In genomic region chr15:43746245-43746902, GRCh38 we compare ENCODE assay signal across 8 cellular contexts. TPM values are rescaled to one million over a fixed set of nuclear protein-coding genes. Genes with fewer than 3 reads are reported as not detected.
DNase-seq lines count a peak whose midpoint lies in the region; ATAC-seq and TF ChIP-seq lines count a peak whose summit lies in the region.
"Not testable (repeated sequence)": the region's sequence is repeated elsewhere in the genome, so short reads cannot be mapped to it uniquely, and the experiment has no call there.

Gene PDIA3, plus strand, starts transcription at chr15:43746438. Its CDS starts 102 bp downstream, at chr15:43746540.

- not testable (repeated sequence) for H3K9me3 ChIP-seq in Caco-2; OCI-LY1 (ENCODE audit: low read length)

- intact Hi-C loops in Caco-2 (cut with micrococcal nuclease; ENCODE audit: unreplicated experiment) = not testable (repeated sequence)

- H3K36me3 Mint-ChIP-seq in Caco-2 (ENCODE audit: insufficient read depth, unreplicated experiment) = peaks cover 25% of the 10 kb centered on the region

- H3K79me2 ChIP-seq in OCI-LY1 (ENCODE audit: insufficient read depth, low read length) = peaks cover 48% of the 10 kb centered on the region

- not testable (repeated sequence) for BruUV-seq in Caco-2 (replicated peaks; lab: Mats Ljungman, UMichigan)

- H3K9me2 ChIP-seq in OCI-LY1 (ENCODE audit: low read depth, low read length) = not testable (repeated sequence)

- not testable (repeated sequence) for H3K4me1 ChIP-seq in Caco-2
- peaks cover 63% of the 10 kb centered on the region for H3K4me1 ChIP-seq in OCI-LY1 (ENCODE audit: insufficient read depth, low read length, severe bottlenecking)

- H3F3A ChIP-seq in OCI-LY1 (ENCODE audit: insufficient read depth, low read length) = not testable (repeated sequence)

- H3K9me3 Mint-ChIP-seq in Caco-2 (ENCODE audit: unreplicated experiment) = not testable (repeated sequence)

- DNase-seq in Caco-2 (peak; percentile 93 to 96), HUDEP-2 (lab: John Stamatoyannopoulos, UW; ENCODE audit: unreplicated experiment in 76 of 76) (peak in 74 of 76 experiments; percentile 30 to 92 (median 79)), mesenteric fat pad (ENCODE audit: low spot score) (peak; percentile 98)
- peak; percentile 95 for DNase-seq in activated CD8-positive, alpha-beta memory T cell treated with anti-CD3 and anti-CD28 coated beads, Interleukin-2, amount 50 U/mL, for 48 hours
- DNase-seq in stimulated activated CD8-positive, alpha-beta memory T cell treated with anti-CD3 and anti-CD28 coated beads, Interleukin-12 subunit alpha, Interleukin-12 subunit beta, amount 100 ng/mL, for 4 hours (ENCODE audit: low read depth) = peak; percentile 86

- peak within 1 kb of the TSS; percentile 94 for H3K27ac Mint-ChIP-seq in Caco-2 (ENCODE audit: unreplicated experiment)

- H3K4me3 ChIP-seq in Caco-2 (ENCODE audit: low read depth, low read length) (peak within 1 kb of the TSS; percentile 94), OCI-LY1 (ENCODE audit: low read depth, low read length, poor library complexity, severe bottlenecking) (peak within 1 kb of the TSS; percentile 72)

- H3K4me1 Mint-ChIP-seq in Caco-2 (ENCODE audit: low read depth, unreplicated experiment) = not testable (repeated sequence)

- H3K9ac ChIP-seq in OCI-LY1 (ENCODE audit: low read length) = peak within 1 kb of the TSS; percentile 97

- H3K36me3 ChIP-seq in Caco-2 (ENCODE audit: control insufficient read depth, insufficient read depth, low read length) = not testable (repeated sequence)
- peaks cover 33% of the 10 kb centered on the region for H3K36me3 ChIP-seq in OCI-LY1 (ENCODE audit: insufficient read depth, low read length)

- H3K27me3 ChIP-seq in Caco-2 (replicated peaks; ENCODE audit: control insufficient read depth, insufficient read depth, low read length); OCI-LY1 (ENCODE audit: insufficient read depth, low read length): not testable (repeated sequence)

- H2AFZ ChIP-seq in OCI-LY1 (ENCODE audit: low read length) = not testable (repeated sequence)

- CTCF ChIA-PET in Caco-2 (lab: Charles Lee) = interaction anchor here (1.0 kb wide), 1 partner anchor 236 kb away, joined by 3 read pairs; no protein-coding TSS in a partner anchor

- in situ Hi-C loops in endometrial microvascular endothelial cells (cut with HindIII; ENCODE audit: inconsistent ontology term, low pct_unique_long_range_greater_than_20kb, low sequenced_read_pairs) = not testable (repeated sequence)

- POLR2A ChIA-PET in Caco-2 (lab: Charles Lee) = interaction anchor here (0.6 to 1.0 kb wide), 6 partner anchors 52 to 521 kb away, joined by 3 to 9 read pairs (median 3); partner anchors contain the start of gene MFAP1

- ATAC-seq in GM21390 (IDR thresholded peaks at IDR 0.05; ENCODE audit: unreplicated experiment) = peak; percentile 68

- H3K4me2 ChIP-seq in OCI-LY1 (ENCODE audit: low read length) = peak within 1 kb of the TSS; percentile 73

- not testable (repeated sequence) for H4K20me1 ChIP-seq in OCI-LY1 (ENCODE audit: insufficient read depth, low read length)

- H3K27me3 Mint-ChIP-seq in Caco-2 (ENCODE audit: insufficient read depth, unreplicated experiment) = not testable (repeated sequence)

- TF ChIP-seq CTCF in Caco-2 (IDR thresholded peaks at IDR 0.05; ENCODE audit: insufficient read depth in 1 of 2, low read depth in 1 of 2, low read length in 1 of 2, severe bottlenecking in 1 of 2, unreplicated experiment in 1 of 2); OCI-LY1 (IDR thresholded peaks at IDR 0.05; ENCODE audit: low read length): not testable (repeated sequence)

- H3K4me3 Mint-ChIP-seq in Caco-2 (ENCODE audit: unreplicated experiment) = peak within 1 kb of the TSS; percentile 91

- H3K27ac ChIP-seq in OCI-LY1 (ENCODE audit: low read depth, low read length, poor library complexity, severe bottlenecking) = peak within 1 kb of the TSS; percentile 87

RNA-seq across cellular contexts. Expression of gene PDIA3, which starts in this region (rescaled TPM):
- total RNA-seq in Caco-2 (2022) (545 and 548 TPM in 2 replicates), endometrial microvascular endothelial cells (ENCODE audit: inconsistent ontology term) (340 TPM), mesenteric fat pad (295 TPM)

Comparison
In these comparisons a context has a peak if more than half of its experiments do, and no peak if none do; other contexts are left out.
1. Peak in every context shown above with its lines: DNase-seq, ATAC-seq, H3K4me3 ChIP-seq and H3K27ac ChIP-seq.